Comparison of ENCODE assay signal across 15 cellular contexts in genomic region chr3:28651159-28651558, GRCh38.
DNase-seq lines count a peak whose midpoint lies in the region; ATAC-seq and TF ChIP-seq lines count a peak whose summit lies in the region.
"Had no signal": no experiment of that assay in that cellular context is flagged by ENCODE, and none has a peak within 500 bp of the region (broad histone marks: within the 10 kb centered on the region; RNA-seq: fewer than 3 reads in every experiment).

No MANE protein-coding gene starts in this region.

- no peaks in the 10 kb centered on the region for H3K4me1 Mint-ChIP-seq in osteocyte (ENCODE audit: unreplicated experiment)
- H3K4me1 Mint-ChIP-seq: CD8-positive, alpha-beta memory T cell had no signal

- no peak overlapping the region for H3K4me3 ChIP-seq in astrocyte of the spinal cord (ENCODE audit: low read depth, low read length)
- no peak overlapping the region for H3K4me3 ChIP-seq in gastrocnemius medialis
- no peak overlapping the region for H3K4me3 ChIP-seq in uterus
- H3K4me3 ChIP-seq: BLaER1 had no signal

- no peak overlapping the region for H3K4me3 Mint-ChIP-seq in osteocyte (ENCODE audit: unreplicated experiment)
- H3K4me3 Mint-ChIP-seq: CD8-positive, alpha-beta memory T cell; H9 had no signal

- in situ Hi-C loops in astrocyte of the spinal cord (cut with HindIII; ENCODE audit: low sequenced_read_pairs): no loop called here
- in situ Hi-C loops in gastrocnemius medialis (cut with MboI; ENCODE audit: low sequenced_read_pairs in 4 of 4): no loop called here

- H3K9me3 ChIP-seq in gastrocnemius medialis (no peaks in the 10 kb centered on the region), uterus (no peaks in the 10 kb centered on the region)
- H3K9me3 ChIP-seq: BLaER1 had no signal

- no peak overlapping the region for H3K27ac Mint-ChIP-seq in osteocyte (ENCODE audit: unreplicated experiment)
- H3K27ac Mint-ChIP-seq: CD8-positive, alpha-beta memory T cell; H9 had no signal

- H3K36me3 Mint-ChIP-seq in osteocyte (ENCODE audit: unreplicated experiment): no peaks in the 10 kb centered on the region
- H3K36me3 Mint-ChIP-seq: CD8-positive, alpha-beta memory T cell had no signal

- peaks cover 2 to 10% of the 10 kb centered on the region in 2 donors for H3K4me1 ChIP-seq in gastrocnemius medialis
- no peaks in the 10 kb centered on the region for H3K4me1 ChIP-seq in uterus
- H3K4me1 ChIP-seq: BLaER1 had no signal

- H3K27ac ChIP-seq in gastrocnemius medialis (no peak overlapping the region), uterus (no peak overlapping the region)
- H3K27ac ChIP-seq: BLaER1 had no signal

- TF ChIP-seq POLR2A in gastrocnemius medialis (IDR thresholded peaks at IDR 0.05) (no peak), uterus (IDR thresholded peaks at IDR 0.05) (no peak)

- peak; percentile 98 to 99 for ATAC-seq in gastrocnemius medialis

- TF ChIP-seq CTCF in astrocyte of the spinal cord (IDR thresholded peaks at IDR 0.05; ENCODE audit: low read depth, low read length) (no peak), gastrocnemius medialis (IDR thresholded peaks at IDR 0.05 in 4 of 5, conservative IDR thresholded peaks at IDR 0.05 in 1 of 5) (no peak), osteocyte (IDR thresholded peaks at IDR 0.05) (no peak), uterus (IDR thresholded peaks at IDR 0.05) (no peak)

- no peaks in the 10 kb centered on the region for H3K9me3 Mint-ChIP-seq in osteocyte (ENCODE audit: unreplicated experiment)
- H3K9me3 Mint-ChIP-seq: H9 had no signal

- DNase-seq in NCI-H2171 (lab: John Stamatoyannopoulos, UW): peak; percentile 28
- DNase-seq in astrocyte of the spinal cord (ENCODE audit: low read depth, low spot score): peak; percentile 3
- DNase-seq in fibroblast of the conjunctiva (ENCODE audit: low read depth): peak; percentile 4
- DNase-seq in gastrocnemius medialis: peak; percentile 38 to 43
- no peak for DNase-seq in NK-92 treated with Interleukin-12 subunit alpha and Interleukin-12 subunit beta, amount 100 ng/mL, for 24 hours (lab: John Stamatoyannopoulos, UW)
- no peak for DNase-seq in osteocyte (ENCODE audit: extremely low spot score, unreplicated experiment)
- DNase-seq in uterus: no peak
- DNase-seq: CD8-positive, alpha-beta memory T cell; DMS153; EL; H9; NCI-H2107; NCI-H774; SHP77 had no signal

- H3K27me3 ChIP-seq in gastrocnemius medialis (no peaks in the 10 kb centered on the region), uterus (no peaks in the 10 kb centered on the region)
- H3K27me3 ChIP-seq: BLaER1 had no signal

- H3K36me3 ChIP-seq in gastrocnemius medialis (no peaks in the 10 kb centered on the region), uterus (no peaks in the 10 kb centered on the region)
- H3K36me3 ChIP-seq: BLaER1 had no signal

- intact Hi-C loops in gastrocnemius medialis (cut with DNase I; ENCODE audit: low total_unique reads) (no loop called here), uterus (cut with DNase I; ENCODE audit: low total_unique reads) (no loop called here)

- peaks cover 11% of the 10 kb centered on the region for H3K27me3 Mint-ChIP-seq in osteocyte (ENCODE audit: unreplicated experiment)

Comparison
In these comparisons a context has a peak if more than half of its experiments do, and no peak if none do; other contexts are left out.
1. DNase-seq: peak in NCI-H2171 (single experiment), astrocyte of the spinal cord (single experiment), fibroblast of the conjunctiva (single experiment) and gastrocnemius medialis (2 of 2); none in NK-92 treated with Interleukin-12 subunit alpha and Interleukin-12 subunit beta, amount 100 ng/mL, for 24 hours (single experiment), osteocyte (single experiment) and uterus (0 of 2).